In the genomic region with DNA sequence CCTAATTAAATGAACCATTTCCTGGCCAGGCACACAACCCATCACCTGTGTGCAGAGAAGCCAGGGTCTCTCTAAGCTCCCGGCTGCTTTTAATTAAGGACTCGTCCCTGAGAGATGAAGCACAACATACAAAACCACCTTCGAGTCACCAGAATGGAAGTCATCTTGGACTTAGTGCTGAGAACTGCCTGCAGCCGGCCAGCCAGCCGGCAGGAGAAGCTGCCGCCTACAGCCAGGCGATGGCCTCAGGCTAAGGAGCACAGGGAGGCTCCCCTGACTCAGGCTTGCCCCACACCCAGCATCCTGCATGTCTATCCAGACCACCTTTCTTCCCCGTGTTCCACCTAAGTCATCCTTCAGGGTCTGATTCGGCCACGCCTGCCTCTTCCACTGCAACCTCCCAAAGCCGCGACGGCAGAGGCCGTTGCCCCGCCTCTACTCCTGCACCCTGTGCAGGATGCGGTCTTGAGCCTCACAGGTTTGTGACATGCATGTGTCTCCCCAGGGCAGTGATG, we compare ENCODE assay signal across 1 cellular context.
TF ChIP-seq lines count a peak whose summit lies in the region.

No MANE protein-coding gene starts in this region.

TF ChIP-seq in IMR-90, 13 proteins besides CTCF, POLR2A, EP300 and RAD21 (continued from another document):
- TF ChIP-seq USF2 (IDR thresholded peaks at IDR 0.05; ENCODE audit: low read depth, low read length), result no peak
- no peak for TF ChIP-seq BHLHE40 (IDR thresholded peaks at IDR 0.05; ENCODE audit: low read depth, low read length)
